15 cellular contexts compared by ENCODE assay signal in the genomic region with DNA sequence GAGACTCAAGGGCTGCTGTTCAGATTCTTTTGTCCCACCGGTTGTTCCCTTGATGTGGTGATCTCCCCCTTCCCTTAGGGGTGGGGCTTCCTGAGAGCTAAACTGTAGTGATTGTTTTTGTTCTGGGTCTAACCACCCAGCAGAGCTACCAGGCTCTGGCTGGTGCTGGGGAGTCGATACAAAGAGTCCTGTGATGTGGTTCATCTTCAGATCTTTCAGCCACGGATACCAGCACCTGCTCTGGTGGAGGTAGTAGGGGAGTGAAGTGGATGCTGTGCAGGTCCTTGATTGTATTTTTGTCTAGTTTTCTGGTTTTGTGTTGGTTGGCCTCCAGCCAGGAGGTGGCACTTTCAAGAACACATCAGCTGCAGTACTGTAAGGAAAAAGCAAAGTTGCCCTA.
A peak's percentile ranks its signal among the peaks of the same experiment; 100 is the strongest.
DNase-seq lines count a peak whose midpoint lies in the region; ATAC-seq and TF ChIP-seq lines count a peak whose summit lies in the region.
"Had no signal": no experiment of that assay in that cellular context is flagged by ENCODE, and none has a peak within 500 bp of the region (broad histone marks: within the 10 kb centered on the region; RNA-seq: fewer than 3 reads in every experiment).

No MANE protein-coding gene starts in this region.

- TF ChIP-seq CTCF in H9 (conservative IDR thresholded peaks at IDR 0.05) (no peak), OCI-LY1 (IDR thresholded peaks at IDR 0.05; ENCODE audit: low read length) (peak; percentile 20; the same call in 1 of the 2 replicates), tibial nerve (IDR thresholded peaks at IDR 0.05) (no peak)

- no peak for DNase-seq in H9
- DNase-seq in mesenteric fat pad (ENCODE audit: low spot score) = peak; percentile 35
- no peak for DNase-seq in stimulated activated CD4-positive, alpha-beta T cell treated with anti-CD3 and anti-CD28 coated beads, Interleukin-12 subunit alpha, Interleukin-12 subunit beta, amount 100 ng/mL, for 4 hours
- DNase-seq in tibial nerve (ENCODE audit: low spot score in 2 of 2) = no peak
- DNase-seq: ACHN; CD4-positive, alpha-beta memory T cell; DMS79; EL; GM23248; H7 had no signal

- no peak overlapping the region for H4K8ac ChIP-seq in H9 (replicated peaks; ENCODE audit: insufficient read length, low read depth, low read length)

- H3K27ac Mint-ChIP-seq in H9 = no peak overlapping the region
- H3K27ac Mint-ChIP-seq: CD4-positive, alpha-beta memory T cell; IgD-negative memory B cell had no signal

- H2BK12ac ChIP-seq in H9 (ENCODE audit: insufficient read length, low read depth, low read length) = no peak overlapping the region

- H3F3A ChIP-seq in OCI-LY1 (ENCODE audit: insufficient read depth, low read length) = no peaks in the 10 kb centered on the region

- H3K27me3 ChIP-seq in BLaER1 (no peaks in the 10 kb centered on the region), H9 (ENCODE audit: insufficient read depth, low read length) (no peaks in the 10 kb centered on the region), OCI-LY1 (ENCODE audit: insufficient read depth, low read length) (no peaks in the 10 kb centered on the region), tibial nerve (no peaks in the 10 kb centered on the region)

- H3K56ac ChIP-seq in H9 (ENCODE audit: insufficient read length, low read depth, low read length) = no peak overlapping the region

- H3K4me2 ChIP-seq in BLaER1 (peak overlapping the region; percentile 61), H9 (ENCODE audit: insufficient read depth, insufficient read length, low read length) (no peak overlapping the region), OCI-LY1 (ENCODE audit: low read length) (peak overlapping the region; percentile 25; the same call in 1 of the 2 replicates)

- no peak overlapping the region for H3K4ac ChIP-seq in H9 (ENCODE audit: low read depth, low read length)

- H3K4me3 ChIP-seq in BLaER1 (0 out of 2 replicates have a peak overlapping the region, but pooled peaks have one; percentile 5), OCI-LY1 (ENCODE audit: low read depth, low read length, poor library complexity, severe bottlenecking) (no peak overlapping the region), tibial nerve (no peak overlapping the region)
- H3K4me3 ChIP-seq: GM23248 had no signal

- H3K36me3 Mint-ChIP-seq in H9 (ENCODE audit: insufficient read depth in 1 of 3, low read depth in 3 of 3) = 0 out of 7 replicates have a peak, but pooled peaks cover 0 to 4% (median 0%) of the 10 kb centered on the region in 3 experiments
- H3K36me3 Mint-ChIP-seq: CD4-positive, alpha-beta memory T cell; IgD-negative memory B cell had no signal

- H2AFZ ChIP-seq in H9 (ENCODE audit: low read length) (no peak overlapping the region), OCI-LY1 (ENCODE audit: low read length) (no peak overlapping the region)
- H2AFZ ChIP-seq: GM23248 had no signal

- H2BK20ac ChIP-seq in H9 (ENCODE audit: low read depth, low read length, poor library complexity, severe bottlenecking) = no peak overlapping the region

- H3K23ac ChIP-seq in H9 (ENCODE audit: insufficient read length, low read depth, low read length) = no peak overlapping the region

- 0 out of 2 replicates have a peak overlapping the region, but pooled peaks have one; percentile 22 for H3K14ac ChIP-seq in H9 (ENCODE audit: insufficient read depth, low read length)

- no peak overlapping the region for H2BK120ac ChIP-seq in H9 (ENCODE audit: low read depth, low read length, poor library complexity, severe bottlenecking)

- H3K27ac ChIP-seq in BLaER1 = no peak overlapping the region
- no peak overlapping the region for H3K27ac ChIP-seq in H9 (ENCODE audit: insufficient read length, low read depth, low read length)
- H3K27ac ChIP-seq in OCI-LY1 (ENCODE audit: low read depth, low read length, poor library complexity, severe bottlenecking) = peak overlapping the region; percentile 69
- no peak overlapping the region for H3K27ac ChIP-seq in tibial nerve
- H3K27ac ChIP-seq: C4-2B, GM23248 had no signal

- WGBS in H9 (ENCODE audit: extremely low coverage, insufficient read length, low lambda C conversion rate) = no CpG with 5 or more reads among the region's 3 CpGs
- 89 to 95% methylated on average over 3 of the region's 3 CpGs for WGBS in tibial nerve, 2 donors

- no peak for ATAC-seq in HG03571 (IDR thresholded peaks at IDR 0.05; ENCODE audit: unreplicated experiment)

- H3K4me1 Mint-ChIP-seq in H9 = no peaks in the 10 kb centered on the region
- H3K4me1 Mint-ChIP-seq: CD4-positive, alpha-beta memory T cell; IgD-negative memory B cell had no signal

- H2AK5ac ChIP-seq in H9 (ENCODE audit: insufficient read length, low read length) = no peak overlapping the region

- no peak overlapping the region for H3K4me3 Mint-ChIP-seq in H9
- H3K4me3 Mint-ChIP-seq: CD4-positive, alpha-beta memory T cell; IgD-negative memory B cell had no signal

- no peak overlapping the region for H3T11ph ChIP-seq in H9 (ENCODE audit: low read length)

- no peak overlapping the region for H3K18ac ChIP-seq in H9 (ENCODE audit: insufficient read length, low read depth, low read length)

- no peak overlapping the region for H2BK5ac ChIP-seq in H9 (ENCODE audit: insufficient read length, low read length)

- no peaks in the 10 kb centered on the region for H3K79me2 ChIP-seq in H9 (ENCODE audit: insufficient read depth, low read length)
- H3K79me2 ChIP-seq in OCI-LY1 (ENCODE audit: insufficient read depth, low read length) = no peaks in the 10 kb centered on the region

- no peak for TF ChIP-seq EP300 in tibial nerve (IDR thresholded peaks at IDR 0.05)

- no peak overlapping the region for H4K91ac ChIP-seq in H9 (ENCODE audit: insufficient read length, low read depth, low read length)

- H2BK15ac ChIP-seq in H9 (ENCODE audit: low read depth, low read length) = no peak overlapping the region

- no peaks in the 10 kb centered on the region for H3K9me2 ChIP-seq in OCI-LY1 (ENCODE audit: low read depth, low read length)

- H3K9ac ChIP-seq in BLaER1 = no peak overlapping the region
- H3K9ac ChIP-seq in H9 (ENCODE audit: extremely low read depth, insufficient read length, low read length) = no peak overlapping the region
- no peak overlapping the region for H3K9ac ChIP-seq in OCI-LY1 (ENCODE audit: low read length)
- H3K9ac ChIP-seq: GM23248 had no signal

- no peaks in the 10 kb centered on the region for H3K79me1 ChIP-seq in H9 (ENCODE audit: insufficient read depth, low read depth, low read length, poor library complexity, severe bottlenecking)

- H3K36me3 ChIP-seq in BLaER1 = no peaks in the 10 kb centered on the region
- no peaks in the 10 kb centered on the region for H3K36me3 ChIP-seq in OCI-LY1 (ENCODE audit: insufficient read depth, low read length)
- H3K36me3 ChIP-seq in tibial nerve = no peaks in the 10 kb centered on the region

- no peak for TF ChIP-seq POLR2A in tibial nerve (IDR thresholded peaks at IDR 0.05)

- H3K9me3 Mint-ChIP-seq in H9 = peaks cover 3 to 8% of the 10 kb centered on the region in 2 experiments; a peak in 2 of 5 replicates

- H4K5ac ChIP-seq in H9 (ENCODE audit: insufficient read length, low read depth, low read length) = no peak overlapping the region

- H3K23me2 ChIP-seq in H9 (ENCODE audit: insufficient read length, low read depth, low read length, poor library complexity, severe bottlenecking) = no peaks in the 10 kb centered on the region

- no peaks in the 10 kb centered on the region for H3K27me3 Mint-ChIP-seq in H9 (ENCODE audit: low read depth)
- H3K27me3 Mint-ChIP-seq: CD4-positive, alpha-beta memory T cell; IgD-negative memory B cell had no signal

- no peaks in the 10 kb centered on the region for H4K20me1 ChIP-seq in BLaER1
- H4K20me1 ChIP-seq in H9 (ENCODE audit: control insufficient read depth, insufficient read depth, insufficient read length) = no peaks in the 10 kb centered on the region
- no peaks in the 10 kb centered on the region for H4K20me1 ChIP-seq in OCI-LY1 (ENCODE audit: insufficient read depth, low read length)

- H3K4me1 ChIP-seq in BLaER1 (peaks cover 17% of the 10 kb centered on the region), H9 (ENCODE audit: insufficient read depth, low read length) (no peaks in the 10 kb centered on the region), OCI-LY1 (ENCODE audit: insufficient read depth, low read length, severe bottlenecking) (peaks cover 16% of the 10 kb centered on the region), tibial nerve (no peaks in the 10 kb centered on the region)

- H3K9me3 ChIP-seq in BLaER1 (no peaks in the 10 kb centered on the region), H9 (ENCODE audit: control insufficient read depth, low read depth, low read length) (no peaks in the 10 kb centered on the region), OCI-LY1 (ENCODE audit: low read length) (peaks cover 2% of the 10 kb centered on the region; the same call in 1 of the 2 replicates), tibial nerve (peaks cover 0 to 6% (median 0%) of the 10 kb centered on the region in 4 donors)
